9 cellular contexts compared by ENCODE assay signal in the genomic region with DNA sequence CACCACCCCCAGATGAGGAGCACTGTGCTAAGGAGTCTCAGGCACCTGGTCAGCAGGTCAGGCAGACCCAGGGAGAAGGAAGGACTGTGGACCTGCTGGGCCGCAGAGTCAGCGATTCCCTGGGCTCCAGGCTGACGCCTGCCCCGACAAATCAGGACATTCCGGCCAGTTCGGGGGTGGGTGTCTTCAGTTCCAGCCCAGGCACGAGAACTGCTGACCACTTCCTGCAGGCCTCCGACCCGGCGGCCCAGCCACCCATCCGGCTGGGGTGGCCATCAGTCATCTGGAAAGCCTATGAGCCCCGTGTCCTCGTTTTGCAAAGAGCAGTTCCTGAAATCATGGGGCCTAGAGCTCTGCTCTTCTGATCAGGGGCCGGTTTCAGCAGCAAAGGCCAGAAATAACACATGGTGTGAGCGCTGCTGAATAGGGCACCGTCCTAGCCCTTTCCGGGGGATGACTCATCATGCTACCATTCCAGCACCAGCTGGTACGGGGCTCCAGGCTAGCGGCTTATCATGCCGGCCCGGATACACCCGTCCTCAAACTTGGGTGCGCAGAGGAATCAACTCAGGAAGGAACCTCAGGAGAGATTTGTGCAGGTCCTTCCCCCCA. TPM values are rescaled to one million over a fixed set of nuclear protein-coding genes. Genes with fewer than 3 reads are reported as not detected.
DNase-seq lines count a peak whose midpoint lies in the region; ATAC-seq and TF ChIP-seq lines count a peak whose summit lies in the region.
"Had no signal": no experiment of that assay in that cellular context is flagged by ENCODE, and none has a peak within 500 bp of the region (broad histone marks: within the 10 kb centered on the region; RNA-seq: fewer than 3 reads in every experiment).

No MANE protein-coding gene starts in this region.

- no TSS peak for BruUV-seq in Calu3 (replicated peaks; lab: Mats Ljungman, UMichigan)

- no peaks in the 10 kb centered on the region for H3K36me3 ChIP-seq in gastrocnemius medialis

- CTCF ChIA-PET in Calu3 (lab: Charles Lee): interaction anchor here (1.8 kb wide), 1 partner anchor 15 kb away, joined by 6 read pairs; no protein-coding TSS in a partner anchor
- CTCF ChIA-PET in HEK293T (lab: Yijun Ruan, JAX): interaction anchor here (2.2 kb wide), 1 partner anchor 15 kb away, joined by 10 read pairs; no protein-coding TSS in a partner anchor

- TF ChIP-seq POLR2A in gastrocnemius medialis (IDR thresholded peaks at IDR 0.05): peak; percentile 44 to 67

- no peaks in the 10 kb centered on the region for H3K27me3 ChIP-seq in gastrocnemius medialis

- H3K4me3 Mint-ChIP-seq in Calu3 (ENCODE audit: low read depth, unreplicated experiment) (no peak overlapping the region), T-helper 17 cell (no peak overlapping the region)
- H3K4me3 Mint-ChIP-seq: activated naive CD4-positive, alpha-beta T cell treated with anti-CD3 and anti-CD28 coated beads, Interleukin-2, amount 50 U/mL, for 24 hours had no signal

- intact Hi-C loops in Calu3 (cut with micrococcal nuclease; ENCODE audit: unreplicated experiment): no loop called here
- intact Hi-C loops in cardiac septum (cut with DNase I): loop anchor here (1.0 kb wide), 1 partner anchor 8 kb away; no protein-coding TSS in a partner anchor
- intact Hi-C loops in gastrocnemius medialis (cut with DNase I; ENCODE audit: low total_unique reads): loop anchor here (10.0 kb wide), 1 partner anchor 366 kb away; no protein-coding TSS in a partner anchor

- POLR2A ChIA-PET in HEK293T (lab: Yijun Ruan, JAX): no interaction called here

- H3K9me3 Mint-ChIP-seq in Calu3 (ENCODE audit: low read depth, unreplicated experiment): no peaks in the 10 kb centered on the region
- H3K9me3 Mint-ChIP-seq: activated naive CD4-positive, alpha-beta T cell treated with anti-CD3 and anti-CD28 coated beads, Interleukin-2, amount 50 U/mL, for 24 hours had no signal

- in situ Hi-C loops in gastrocnemius medialis (cut with MboI; ENCODE audit: low sequenced_read_pairs in 4 of 4): loop anchor here in 1 of 4 donors (25.0 kb wide), 1 partner anchor 379 kb away; no protein-coding TSS in a partner anchor

- TF ChIP-seq CTCF in Calu3 (IDR thresholded peaks at IDR 0.05; ENCODE audit: unreplicated experiment): no peak
- TF ChIP-seq CTCF in gastrocnemius medialis (IDR thresholded peaks at IDR 0.05 in 4 of 5, conservative IDR thresholded peaks at IDR 0.05 in 1 of 5): no peak

- peaks cover 41 to 52% of the 10 kb centered on the region in 2 donors for H3K4me1 ChIP-seq in gastrocnemius medialis

- H3K27me3 Mint-ChIP-seq in Calu3 (ENCODE audit: unreplicated experiment) (no peaks in the 10 kb centered on the region), T-helper 17 cell (peaks cover 12% of the 10 kb centered on the region)
- H3K27me3 Mint-ChIP-seq: activated naive CD4-positive, alpha-beta T cell treated with anti-CD3 and anti-CD28 coated beads, Interleukin-2, amount 50 U/mL, for 24 hours had no signal

- H3K4me3 ChIP-seq in gastrocnemius medialis: peak overlapping the region in 3 of 4 donors; percentile 4 to 11 (median 8)

- ATAC-seq in HG02759 (IDR thresholded peaks at IDR 0.05; ENCODE audit: unreplicated experiment): peak; percentile 57
- ATAC-seq in T-helper 17 cell: peak; percentile 20
- ATAC-seq in gastrocnemius medialis: peak; percentile 63 to 73
- ATAC-seq in GM21360 (IDR thresholded peaks at IDR 0.05; ENCODE audit: unreplicated experiment): no peak

- H3K27ac Mint-ChIP-seq in Calu3 (ENCODE audit: unreplicated experiment): peak overlapping the region; percentile 52
- H3K27ac Mint-ChIP-seq in T-helper 17 cell: no peak overlapping the region
- H3K27ac Mint-ChIP-seq: activated naive CD4-positive, alpha-beta T cell treated with anti-CD3 and anti-CD28 coated beads, Interleukin-2, amount 50 U/mL, for 24 hours had no signal

- H3K4me1 Mint-ChIP-seq in Calu3 (ENCODE audit: low read depth, unreplicated experiment) (peaks cover 36% of the 10 kb centered on the region), T-helper 17 cell (peaks cover 7% of the 10 kb centered on the region)
- H3K4me1 Mint-ChIP-seq: activated naive CD4-positive, alpha-beta T cell treated with anti-CD3 and anti-CD28 coated beads, Interleukin-2, amount 50 U/mL, for 24 hours had no signal

- H3K27ac ChIP-seq in gastrocnemius medialis: peak overlapping the region; percentile 89 to 94 (median 92)

- H3K9me3 ChIP-seq in T-helper 17 cell (ENCODE audit: control insufficient read depth, low read length, poor library complexity, severe bottlenecking): no peaks in the 10 kb centered on the region
- H3K9me3 ChIP-seq in gastrocnemius medialis: no peaks in the 10 kb centered on the region

- H3K36me3 Mint-ChIP-seq in Calu3 (ENCODE audit: insufficient read depth, unreplicated experiment): peaks cover 10% of the 10 kb centered on the region
- no peaks in the 10 kb centered on the region for H3K36me3 Mint-ChIP-seq in T-helper 17 cell (ENCODE audit: low read depth)
- H3K36me3 Mint-ChIP-seq: activated naive CD4-positive, alpha-beta T cell treated with anti-CD3 and anti-CD28 coated beads, Interleukin-2, amount 50 U/mL, for 24 hours had no signal

- peak; percentile 68 for DNase-seq in Calu3
- no peak for DNase-seq in T-helper 17 cell
- peak; percentile 91 for DNase-seq in cardiac septum (ENCODE audit: low spot score)
- peak; percentile 82 to 86 for DNase-seq in gastrocnemius medialis
- DNase-seq in NCI-H1436 treated with DMSO at 0.1 percent for 48 hours (lab: John Stamatoyannopoulos, UW): no peak
- no peak for DNase-seq in HEK293T (ENCODE audit: extremely low spot score)

TF ChIP-seq in HEK293T, 16 proteins besides CTCF, POLR2A, EP300 and RAD21:
- no peak for TF ChIP-seq TARDBP (IDR thresholded peaks at IDR 0.05)
- no peak for TF ChIP-seq LEF1 (IDR thresholded peaks at IDR 0.05; ENCODE audit: borderline replicate concordance)
- TF ChIP-seq SUZ12 (IDR thresholded peaks at IDR 0.05): no peak
- TF ChIP-seq, protein P1, sequence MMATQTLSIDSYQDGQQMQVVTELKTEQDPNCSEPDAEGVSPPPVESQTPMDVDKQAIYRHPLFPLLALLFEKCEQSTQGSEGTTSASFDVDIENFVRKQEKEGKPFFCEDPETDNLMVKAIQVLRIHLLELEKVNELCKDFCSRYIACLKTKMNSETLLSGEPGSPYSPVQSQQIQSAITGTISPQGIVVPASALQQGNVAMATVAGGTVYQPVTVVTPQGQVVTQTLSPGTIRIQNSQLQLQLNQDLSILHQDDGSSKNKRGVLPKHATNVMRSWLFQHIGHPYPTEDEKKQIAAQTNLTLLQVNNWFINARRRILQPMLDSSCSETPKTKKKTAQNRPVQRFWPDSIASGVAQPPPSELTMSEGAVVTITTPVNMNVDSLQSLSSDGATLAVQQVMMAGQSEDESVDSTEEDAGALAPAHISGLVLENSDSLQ (IDR thresholded peaks at IDR 0.05): no peak
- TF ChIP-seq FOXK2 (IDR thresholded peaks at IDR 0.05): no peak
- no peak for TF ChIP-seq CTBP1 (IDR thresholded peaks at IDR 0.05; ENCODE audit: borderline replicate concordance)
- TF ChIP-seq ELF4 (IDR thresholded peaks at IDR 0.05): no peak

RNA-seq across cellular contexts. Expression of gene SH3TC1, which starts 7.8 kb away (rescaled TPM):
- total RNA-seq in Calu3 (2022): 7.8 and 10.8 TPM in 2 replicates
- 100 to 1,000 TPM; 134 TPM for total RNA-seq in T-helper 17 cell
- 16.5 TPM for total RNA-seq in cardiac septum
- total RNA-seq in gastrocnemius medialis: 1 to 10 TPM; 2.9 to 8.5 (median 5.8) TPM

RNA-seq across cellular contexts. Expression of gene ABLIM2, which starts 32.6 kb away (rescaled TPM):
- total RNA-seq in Calu3 (2022): 1.0 and 1.2 TPM in 2 replicates
- total RNA-seq in T-helper 17 cell: 1 to 10 TPM; 4.1 to 4.3 TPM
- 22.6 TPM for total RNA-seq in cardiac septum
- total RNA-seq in gastrocnemius medialis: 100 to 1,000 TPM; 177 to 281 (median 244) TPM

Comparison
In these comparisons a context has a peak if more than half of its experiments do, and no peak if none do; other contexts are left out.
1. DNase-seq: peak in Calu3 (single experiment), cardiac septum (single experiment) and gastrocnemius medialis (2 of 2); none in T-helper 17 cell (0 of 3), NCI-H1436 treated with DMSO at 0.1 percent for 48 hours (single experiment) and HEK293T (single experiment).